14 cellular contexts compared by ENCODE assay signal in the genomic region with DNA sequence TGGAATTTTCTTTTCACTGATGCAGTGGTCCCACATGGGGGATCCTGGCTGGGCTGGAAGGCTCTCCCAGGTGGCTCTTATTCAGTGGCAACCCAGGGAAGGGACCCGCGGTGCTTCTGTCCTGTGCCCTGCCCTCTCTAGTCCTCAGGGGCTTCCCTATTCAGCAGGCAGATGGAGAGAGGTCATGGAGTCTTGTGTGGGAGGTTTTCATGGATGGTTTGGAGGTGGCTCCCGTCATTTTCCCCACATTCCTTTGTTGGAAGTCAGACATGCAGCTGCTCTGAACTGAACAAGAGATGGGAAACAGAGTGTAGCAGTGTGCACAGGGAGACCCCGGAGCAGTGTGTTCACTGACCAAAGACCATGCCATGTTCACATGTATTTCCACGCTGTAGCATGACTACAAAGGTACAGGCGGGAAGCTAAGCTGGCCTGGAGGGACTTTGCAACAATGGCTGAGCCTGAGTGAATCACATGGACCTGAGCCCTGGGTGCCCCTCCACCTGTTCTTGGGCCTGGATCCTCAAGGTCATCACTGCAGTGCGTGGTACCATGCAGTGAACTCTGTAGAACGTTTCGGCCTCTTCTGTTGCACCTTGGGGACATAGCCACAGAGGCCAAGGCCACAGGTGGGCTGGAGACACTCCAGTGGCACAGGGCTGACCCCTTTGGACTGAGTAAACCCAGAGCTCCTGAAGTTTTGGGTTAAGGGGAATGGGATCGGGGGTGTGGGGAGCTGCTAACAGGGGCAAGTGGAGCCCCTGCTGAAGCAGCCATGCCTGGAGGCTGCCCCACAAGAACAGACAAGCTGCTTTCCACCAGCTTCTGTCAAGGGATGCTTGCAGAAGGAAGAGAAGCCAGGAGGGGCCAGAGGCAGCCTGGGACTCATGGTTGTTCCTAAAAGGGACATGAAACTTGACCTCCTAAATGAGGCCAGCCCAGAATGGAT.
DNase-seq lines count a peak whose midpoint lies in the region; ATAC-seq and TF ChIP-seq lines count a peak whose summit lies in the region.
"Had no signal": no experiment of that assay in that cellular context is flagged by ENCODE, and none has a peak within 500 bp of the region (broad histone marks: within the 10 kb centered on the region; RNA-seq: fewer than 3 reads in every experiment).

No MANE protein-coding gene starts in this region.

- CTCF ChIA-PET in RWPE1 (lab: Yijun Ruan, JAX): interaction anchor here (0.6 to 0.9 kb wide), 2 partner anchors 78 to 148 kb away, joined by 3 to 5 read pairs; no protein-coding TSS in a partner anchor

- no peaks in the 10 kb centered on the region for H4K20me1 ChIP-seq in fibroblast of lung (ENCODE audit: control insufficient read depth, extremely low read depth, insufficient read depth, low read length)

- H3K4me2 ChIP-seq in fibroblast of lung (ENCODE audit: extremely low read depth, insufficient read depth, low read length): peak overlapping the region; percentile 41

- no peak overlapping the region for H2AFZ ChIP-seq in fibroblast of lung (ENCODE audit: low read length)

- no peaks in the 10 kb centered on the region for H3K36me3 ChIP-seq in fibroblast of lung (ENCODE audit: control insufficient read depth, insufficient read depth, low read length)
- no peaks in the 10 kb centered on the region for H3K36me3 ChIP-seq in mucosa of descending colon (ENCODE audit: low read depth)

- no peaks in the 10 kb centered on the region for H3K27me3 ChIP-seq in fibroblast of lung (ENCODE audit: control insufficient read depth, insufficient read depth, low read length)

- intact Hi-C loops in mucosa of descending colon (cut with DNase I, micrococcal nuclease): no loop called here

- POLR2A ChIA-PET in RWPE1 (lab: Yijun Ruan, JAX; ENCODE audit: low non-redundant PET): no interaction called here

- H3K9ac ChIP-seq in fibroblast of lung (ENCODE audit: insufficient read depth, low read length): no peak overlapping the region

- no peak for ATAC-seq in mucosa of descending colon

- DNase-seq in ELR (ENCODE audit: low read depth): peak; percentile 79
- DNase-seq in RWPE1 (ENCODE audit: low spot score): no peak
- peak; percentile 66 to 95 for DNase-seq in fibroblast of lung (ENCODE audit: low read depth in 2 of 2)
- DNase-seq in skeletal muscle cell (ENCODE audit: low read depth): peak; percentile 78
- DNase-seq in stimulated activated naive CD4-positive, alpha-beta T cell treated with Interleukin-2 at 50 U/mL for 16 hours (lab: John Stamatoyannopoulos, UW): no peak
- DNase-seq in GM19240 (ENCODE audit: insufficient read length, low spot score): no peak
- no peak for DNase-seq in inferior parietal cortex (ENCODE audit: extremely low spot score)
- no peak for DNase-seq in mucosa of descending colon
- DNase-seq: DND-41, glutamatergic neuron, NCI-H1048, NCI-H748 treated with DMSO at 0.1 percent for 48 hours, T-helper 9 cell had no signal

- no peak overlapping the region for H3K4me3 ChIP-seq in fibroblast of lung (replicated peaks in 1 of 4; ENCODE audit: control extremely low read depth in 1 of 4, insufficient read depth in 1 of 4, low read depth in 3 of 4, low read length in 4 of 4)
- no peak overlapping the region for H3K4me3 ChIP-seq in skeletal muscle cell (ENCODE audit: low read depth, low read length)
- no peak overlapping the region for H3K4me3 ChIP-seq in mucosa of descending colon
- H3K4me3 ChIP-seq: skin epidermis had no signal

- H3K27ac ChIP-seq in RWPE1 (peak overlapping the region; percentile 65), fibroblast of lung (ENCODE audit: insufficient read depth, low read length) (peak overlapping the region; percentile 6)

- H3K4me1 ChIP-seq in fibroblast of lung (ENCODE audit: control insufficient read depth, extremely low read depth, insufficient read depth, low read length): peaks cover 29% of the 10 kb centered on the region
- H3K4me1 ChIP-seq in mucosa of descending colon (ENCODE audit: low read depth): peaks cover 3% of the 10 kb centered on the region

- no peak for TF ChIP-seq CTCF in RWPE1 (conservative IDR thresholded peaks at IDR 0.05; ENCODE audit: low read depth)
- TF ChIP-seq CTCF in fibroblast of lung (conservative IDR thresholded peaks at IDR 0.05 in 1 of 2, IDR thresholded peaks at IDR 0.05 in 1 of 2; ENCODE audit: low read depth in 1 of 2, low read length in 2 of 2): no peak
- TF ChIP-seq CTCF in mucosa of descending colon (IDR thresholded peaks at IDR 0.05): no peak

- no peaks in the 10 kb centered on the region for H3K79me2 ChIP-seq in fibroblast of lung (ENCODE audit: control insufficient read depth, insufficient read depth, low read length)

- H3K9me3 ChIP-seq in fibroblast of lung (ENCODE audit: control insufficient read depth, insufficient read depth, low read depth, low read length) (no peaks in the 10 kb centered on the region), mucosa of descending colon (no peaks in the 10 kb centered on the region)

Comparison
In these comparisons a context has a peak if more than half of its experiments do, and no peak if none do; other contexts are left out.
1. DNase-seq: peak in ELR (single experiment), fibroblast of lung (2 of 2) and skeletal muscle cell (single experiment); none in RWPE1 (single experiment), stimulated activated naive CD4-positive, alpha-beta T cell treated with Interleukin-2 at 50 U/mL for 16 hours (single experiment), GM19240 (single experiment), inferior parietal cortex (single experiment) and mucosa of descending colon (0 of 3).